ENCODE assay signal across 8 cellular contexts in the genomic region with DNA sequence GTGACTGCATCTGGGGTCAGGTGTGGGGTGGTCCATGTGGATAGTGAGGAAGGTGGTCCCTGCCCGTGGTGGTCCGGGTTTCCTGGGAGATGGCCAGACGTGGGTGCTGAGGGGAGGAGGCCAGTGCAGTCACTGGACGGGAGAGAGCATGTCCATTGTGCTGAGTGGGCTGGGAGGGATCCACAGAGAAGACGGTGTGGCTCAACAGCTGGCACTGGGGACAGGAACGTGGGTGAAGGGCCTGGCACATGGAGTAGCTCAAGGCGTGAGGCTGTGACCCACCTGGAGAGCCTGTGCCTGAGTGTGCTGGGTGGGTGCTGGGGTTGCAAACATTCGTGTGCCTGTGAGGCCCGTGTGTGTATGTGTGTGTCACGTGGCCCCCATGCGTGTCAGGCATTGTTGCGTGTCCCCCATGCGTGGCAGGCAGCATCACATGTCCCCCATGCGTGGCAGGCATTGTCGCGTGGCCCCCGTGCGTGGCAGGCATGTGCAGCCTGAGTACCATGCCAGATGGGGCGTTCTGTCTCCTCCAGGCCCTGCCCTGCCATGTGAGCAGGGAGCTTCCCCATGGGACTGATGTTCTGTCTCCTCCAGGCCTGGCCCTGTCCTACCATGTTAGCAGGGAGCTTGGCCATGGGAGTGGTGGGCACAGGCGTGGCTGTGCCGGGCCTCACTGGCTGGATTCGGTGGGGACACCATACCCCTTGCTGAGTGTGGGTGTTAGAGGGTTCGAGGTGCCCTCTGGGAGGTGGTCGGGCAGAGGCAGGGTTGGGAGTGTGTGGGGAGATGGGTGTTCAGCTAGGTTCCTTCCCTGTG.
DNase-seq lines count a peak whose midpoint lies in the region; ATAC-seq and TF ChIP-seq lines count a peak whose summit lies in the region.
"Not testable (repeated sequence)": the region's sequence is repeated elsewhere in the genome, so short reads cannot be mapped to it uniquely, and the experiment has no call there.

No MANE protein-coding gene starts in this region.

- TF ChIP-seq CTCF in BE2C (IDR thresholded peaks at IDR 0.05; ENCODE audit: low read depth, low read length); activated B cell treated with CpG ODN at 0.5 μM for 24 hours (IDR thresholded peaks at IDR 0.05); heart left ventricle (IDR thresholded peaks at IDR 0.05); omental fat pad (IDR thresholded peaks at IDR 0.05): not testable (repeated sequence)

- H3K36me3 Mint-ChIP-seq in activated B cell treated with CpG ODN at 0.5 μM for 24 hours (ENCODE audit: low read depth) = not testable (repeated sequence)

- not testable (repeated sequence) for H3K4me3 Mint-ChIP-seq in activated B cell treated with CpG ODN at 0.5 μM for 24 hours; stimulated activated naive CD8-positive, alpha-beta T cell treated with anti-CD3 and anti-CD28 coated beads, Interleukin-15, amount 100 ng/mL, for 72 hours

- H3K9me3 ChIP-seq in BE2C, heart left ventricle: not testable (repeated sequence)

- not testable (repeated sequence) for H3K36me3 ChIP-seq in BE2C, heart left ventricle

- not testable (repeated sequence) for H3K27ac ChIP-seq in heart left ventricle

- not testable (repeated sequence) for TF ChIP-seq POLR2A in heart left ventricle (IDR thresholded peaks at IDR 0.05)

- POLR2A ChIA-PET in activated B cell treated with CpG ODN at 0.5 μM for 24 hours (lab: Charles Lee) = interaction anchor here (0.6 kb wide), 1 partner anchor 307 kb away, joined by 3 read pairs; no protein-coding TSS in a partner anchor

- CTCF ChIA-PET in activated B cell treated with CpG ODN at 0.5 μM for 24 hours (lab: Charles Lee) = not testable (repeated sequence)

- not testable (repeated sequence) for H3K4me1 ChIP-seq in BE2C, heart left ventricle

- not testable (repeated sequence) for ATAC-seq in activated B cell treated with CpG ODN at 0.5 μM for 24 hours (ENCODE audit: low read depth)
- ATAC-seq in heart left ventricle (peak in 3 of 4 donors; percentile 28 to 58 (median 51)), omental fat pad (ENCODE audit: low FRiP score) (peak; percentile 38)
- ATAC-seq in stimulated activated naive CD8-positive, alpha-beta T cell treated with anti-CD3 and anti-CD28 coated beads, Interleukin-15, amount 100 ng/mL, for 72 hours = peak; percentile 66

- not testable (repeated sequence) for H3K27me3 Mint-ChIP-seq in activated B cell treated with CpG ODN at 0.5 μM for 24 hours
- peaks cover 12% of the 10 kb centered on the region for H3K27me3 Mint-ChIP-seq in stimulated activated naive CD8-positive, alpha-beta T cell treated with anti-CD3 and anti-CD28 coated beads, Interleukin-15, amount 100 ng/mL, for 72 hours

- H3K27ac Mint-ChIP-seq in activated B cell treated with CpG ODN at 0.5 μM for 24 hours = peak overlapping the region; percentile 33
- H3K27ac Mint-ChIP-seq in stimulated activated naive CD8-positive, alpha-beta T cell treated with anti-CD3 and anti-CD28 coated beads, Interleukin-15, amount 100 ng/mL, for 72 hours = not testable (repeated sequence)

- not testable (repeated sequence) for H3K27me3 ChIP-seq in BE2C, heart left ventricle

- intact Hi-C loops in activated B cell treated with CpG ODN at 0.5 μM for 24 hours (cut with micrococcal nuclease) = not testable (repeated sequence)
- intact Hi-C loops in heart left ventricle (cut with DNase I) = loop anchor here in 6 of 10 donors (2.0 to 10.0 kb wide), 4 partner anchors 17 to 146 kb away; no protein-coding TSS in a partner anchor

- not testable (repeated sequence) for H3K9me3 Mint-ChIP-seq in activated B cell treated with CpG ODN at 0.5 μM for 24 hours; stimulated activated naive CD8-positive, alpha-beta T cell treated with anti-CD3 and anti-CD28 coated beads, Interleukin-15, amount 100 ng/mL, for 72 hours

- DNase-seq in BE2C (peak; percentile 16), ecto neural progenitor cell (ENCODE audit: low spot score) (peak; percentile 30), heart left ventricle (peak in 1 of 5 donors; percentile 67), islet precursor cell (peak; percentile 36), medulla oblongata (ENCODE audit: extremely low spot score) (peak; percentile 1)
- DNase-seq in activated B cell treated with CpG ODN at 0.5 μM for 24 hours; omental fat pad (ENCODE audit: low spot score); stimulated activated naive CD8-positive, alpha-beta T cell treated with anti-CD3 and anti-CD28 coated beads, Interleukin-15, amount 100 ng/mL, for 72 hours: not testable (repeated sequence)

- WGBS in heart left ventricle, 4 donors = 74 to 77% (median 75%) methylated on average over 21 to 24 of the region's 24 CpGs

- not testable (repeated sequence) for H3K4me3 ChIP-seq in BE2C (ENCODE audit: low read depth, low read length); heart left ventricle

- peaks cover 22% of the 10 kb centered on the region for H3K4me1 Mint-ChIP-seq in activated B cell treated with CpG ODN at 0.5 μM for 24 hours
- H3K4me1 Mint-ChIP-seq in stimulated activated naive CD8-positive, alpha-beta T cell treated with anti-CD3 and anti-CD28 coated beads, Interleukin-15, amount 100 ng/mL, for 72 hours = not testable (repeated sequence)
